ENCODE assay signal across 12 cellular contexts in genomic region chr11:133157180-133157579, GRCh38.
DNase-seq lines count a peak whose midpoint lies in the region; ATAC-seq and TF ChIP-seq lines count a peak whose summit lies in the region.
"Had no signal": no experiment of that assay in that cellular context is flagged by ENCODE, and none has a peak within 500 bp of the region (broad histone marks: within the 10 kb centered on the region; RNA-seq: fewer than 3 reads in every experiment).

No MANE protein-coding gene starts in this region.

- peak overlapping the region; percentile 22 for H2AFZ ChIP-seq in neural progenitor cell (replicated peaks)

- H3K9me3 ChIP-seq in neural progenitor cell (ENCODE audit: low read depth) = no peaks in the 10 kb centered on the region
- H3K9me3 ChIP-seq: SJCRH30 had no signal

- H3K4me3 ChIP-seq in GM12864 (ENCODE audit: low read depth, low read length) = no peak overlapping the region
- H3K4me3 ChIP-seq in neural progenitor cell = no peak overlapping the region
- H3K4me3 ChIP-seq: SJCRH30 had no signal

- no peaks in the 10 kb centered on the region for H3F3A ChIP-seq in neural progenitor cell (ENCODE audit: low read depth)

- H3K36me3 Mint-ChIP-seq in endothelial cell (ENCODE audit: low read depth, unreplicated experiment) (no peaks in the 10 kb centered on the region), neural progenitor cell (no peaks in the 10 kb centered on the region)
- H3K36me3 Mint-ChIP-seq: activated naive CD4-positive, alpha-beta T cell treated with anti-CD3 and anti-CD28 coated beads, Interleukin-2, amount 50 U/mL, for 72 hours; CD14-positive monocyte had no signal

- H4K20me1 ChIP-seq in neural progenitor cell (ENCODE audit: low read depth) = no peaks in the 10 kb centered on the region

- no peak overlapping the region for H3K4me3 Mint-ChIP-seq in endothelial cell (ENCODE audit: unreplicated experiment)
- no peak overlapping the region for H3K4me3 Mint-ChIP-seq in neural progenitor cell
- H3K4me3 Mint-ChIP-seq: CD14-positive monocyte had no signal

- H3K36me3 ChIP-seq in neural progenitor cell = no peaks in the 10 kb centered on the region
- H3K36me3 ChIP-seq: SJCRH30 had no signal

- no peak for ATAC-seq in GM21717 (IDR thresholded peaks at IDR 0.05; ENCODE audit: unreplicated experiment)
- ATAC-seq: activated naive CD4-positive, alpha-beta T cell treated with anti-CD3 and anti-CD28 coated beads, Interleukin-2, amount 50 U/mL, for 72 hours; HepG2; stimulated activated naive CD8-positive, alpha-beta T cell treated with anti-CD3 and anti-CD28 coated beads, Interleukin-15, Interleukin-2, amounts not matched to agents 100 U/mL and 50 U/mL, for 24 hours had no signal

- H3K27ac Mint-ChIP-seq in endothelial cell (ENCODE audit: unreplicated experiment) (no peak overlapping the region), neural progenitor cell (no peak overlapping the region)
- H3K27ac Mint-ChIP-seq: activated naive CD4-positive, alpha-beta T cell treated with anti-CD3 and anti-CD28 coated beads, Interleukin-2, amount 50 U/mL, for 72 hours; CD14-positive monocyte had no signal

- no peak overlapping the region for H3K4me2 ChIP-seq in neural progenitor cell

- peaks cover 4% of the 10 kb centered on the region for H3K4me1 ChIP-seq in neural progenitor cell
- H3K4me1 ChIP-seq: SJCRH30 had no signal

- H3K4me1 Mint-ChIP-seq in endothelial cell (ENCODE audit: unreplicated experiment) = peaks cover 16% of the 10 kb centered on the region
- no peaks in the 10 kb centered on the region for H3K4me1 Mint-ChIP-seq in neural progenitor cell
- H3K4me1 Mint-ChIP-seq: CD14-positive monocyte had no signal

- peaks cover 9% of the 10 kb centered on the region for H3K27me3 ChIP-seq in neural progenitor cell
- H3K27me3 ChIP-seq: SJCRH30 had no signal

- H3K27ac ChIP-seq in neural progenitor cell = no peak overlapping the region
- H3K27ac ChIP-seq: SJCRH30 had no signal

- H3K9me3 Mint-ChIP-seq in endothelial cell (ENCODE audit: unreplicated experiment) (no peaks in the 10 kb centered on the region), neural progenitor cell (no peaks in the 10 kb centered on the region)

- DNase-seq in GM12864 (ENCODE audit: low read depth) (no peak), NCI-H2227 treated with DMSO at 0.1 percent for 48 hours (lab: John Stamatoyannopoulos, UW) (peak; percentile 13), endothelial cell (ENCODE audit: low spot score) (peak; percentile 56), neural progenitor cell (ENCODE audit: low spot score) (peak; percentile 68), NCI-H446 (lab: John Stamatoyannopoulos, UW) (no peak), NCI-H1048 (lab: John Stamatoyannopoulos, UW) (no peak)
- DNase-seq: SJCRH30; stimulated activated naive CD8-positive, alpha-beta T cell treated with anti-CD3 and anti-CD28 coated beads, Interleukin-15, Interleukin-2, amounts not matched to agents 100 U/mL and 50 U/mL, for 24 hours had no signal

- no peaks in the 10 kb centered on the region for H3K79me2 ChIP-seq in neural progenitor cell (ENCODE audit: low read depth)

- peaks cover 2% of the 10 kb centered on the region for H3K27me3 Mint-ChIP-seq in endothelial cell (ENCODE audit: unreplicated experiment)
- H3K27me3 Mint-ChIP-seq in neural progenitor cell (ENCODE audit: insufficient read depth, low read depth) = peaks cover 4% of the 10 kb centered on the region

- TF ChIP-seq CTCF in GM12864 (IDR thresholded peaks at IDR 0.05; ENCODE audit: low read depth, low read length, missing control alignments) = peak; percentile 13
- TF ChIP-seq CTCF in endothelial cell (IDR thresholded peaks at IDR 0.05; ENCODE audit: unreplicated experiment) = no peak
- peak; percentile 63 for TF ChIP-seq CTCF in neural progenitor cell (IDR thresholded peaks at IDR 0.05)

- H3K9ac ChIP-seq in neural progenitor cell = no peak overlapping the region

Comparison
In these comparisons a context has a peak if more than half of its experiments do, and no peak if none do; other contexts are left out.
1. DNase-seq: peak in NCI-H2227 treated with DMSO at 0.1 percent for 48 hours (single experiment), endothelial cell (single experiment) and neural progenitor cell (single experiment); none in GM12864 (single experiment), NCI-H446 (0 of 2) and NCI-H1048 (single experiment).